1 cellular context compared by ENCODE assay signal in the genomic region with DNA sequence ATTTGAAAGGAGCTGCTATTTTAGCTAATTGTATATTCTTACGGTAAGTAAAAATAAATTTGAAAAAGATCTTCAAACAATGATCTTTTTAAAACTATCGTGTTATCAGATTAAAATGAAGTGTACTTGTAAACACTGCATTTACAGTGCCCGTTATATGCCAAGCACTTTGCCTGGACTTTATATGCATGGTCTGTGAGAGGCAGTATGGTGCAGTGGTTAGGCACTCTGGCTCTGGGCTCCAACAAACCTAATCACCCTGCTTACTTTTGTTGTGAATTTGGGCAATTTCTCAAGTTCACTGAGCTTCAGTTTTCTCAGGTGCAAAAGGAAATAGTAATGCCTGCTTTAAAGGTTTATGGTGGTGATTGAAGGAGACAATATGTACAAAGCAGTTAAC.
TF ChIP-seq lines count a peak whose summit lies in the region.

No MANE protein-coding gene starts in this region.

TF ChIP-seq in HEK293T, 16 proteins besides CTCF, POLR2A, EP300 and RAD21:
- TF ChIP-seq TARDBP (IDR thresholded peaks at IDR 0.05) (no peak), CTBP1 (IDR thresholded peaks at IDR 0.05; ENCODE audit: borderline replicate concordance) (no peak)
TF ChIP-seq in HEK293T: peak in this region for 0.
